In the genomic region with DNA sequence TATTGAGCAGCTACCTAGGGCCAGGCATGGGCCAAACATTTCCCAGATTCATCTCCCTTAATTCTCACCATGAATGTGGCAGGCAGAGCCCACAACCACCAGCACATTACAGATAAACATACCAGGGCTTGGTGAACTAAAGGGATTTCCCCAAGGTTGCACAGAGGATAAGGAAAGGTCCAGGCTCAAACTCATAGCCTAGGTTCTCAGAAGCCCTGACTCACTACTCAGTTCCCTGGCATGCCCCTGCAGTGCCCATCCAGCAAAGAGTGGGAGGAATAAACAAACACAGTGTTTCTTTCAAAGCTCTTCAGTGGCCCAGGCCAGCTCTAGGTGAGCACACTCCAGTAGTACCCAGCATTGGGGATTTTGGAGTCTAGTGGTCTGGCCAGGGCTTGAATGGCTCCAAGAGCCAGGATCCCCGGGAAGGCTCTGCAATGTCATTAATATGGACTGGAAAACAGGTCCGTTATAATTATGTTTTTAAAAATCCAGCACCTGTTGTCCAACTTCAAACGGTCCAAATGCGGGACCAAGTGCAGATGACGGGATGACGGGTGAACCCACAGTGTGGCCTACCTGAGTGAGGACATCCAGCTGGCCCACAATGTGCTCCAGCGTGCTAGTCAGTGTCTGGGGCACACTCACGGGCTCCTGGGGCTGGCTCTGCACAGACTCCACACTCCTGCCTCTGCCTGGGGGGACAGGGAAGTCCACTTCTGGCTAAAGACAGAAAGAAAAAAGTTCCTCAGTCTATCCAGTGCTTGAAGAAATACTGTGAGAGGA, we compare ENCODE assay signal across 31 cellular contexts. TPM values are rescaled to one million over a fixed set of nuclear protein-coding genes. Genes with fewer than 3 reads are reported as not detected.
DNase-seq lines count a peak whose midpoint lies in the region; ATAC-seq, FAIRE-seq and TF ChIP-seq lines count a peak whose summit lies in the region.
"Had no signal": no experiment of that assay in that cellular context is flagged by ENCODE, and none has a peak within 500 bp of the region (broad histone marks: within the 10 kb centered on the region; RNA-seq: fewer than 3 reads in every experiment).

No MANE protein-coding gene starts in this region.

- in situ Hi-C loops in HAP-1 (cut with MboI; ENCODE audit: low sequenced_read_pairs) = no loop called here

- H3K27me3 Mint-ChIP-seq in CD14-positive monocyte (ENCODE audit: low read depth in 3 of 3) = peaks cover 0 to 3% (median 0%) of the 10 kb centered on the region in 3 donors
- H3K27me3 Mint-ChIP-seq: activated B cell treated with CpG ODN at 0.5 μM for 24 hours; activated T-cell treated with anti-CD3 and anti-CD28 coated beads, Interleukin-2, amount 50 U/mL, for 24 hours had no signal

- peaks cover 41 to 82% of the 10 kb centered on the region in 2 donors for H3K36me3 Mint-ChIP-seq in CD14-positive monocyte

- H3K9me3 Mint-ChIP-seq in CD14-positive monocyte = peaks cover 0 to 3% (median 2%) of the 10 kb centered on the region in 7 donors
- H3K9me3 Mint-ChIP-seq: activated B cell treated with CpG ODN at 0.5 μM for 24 hours had no signal

- H3K36me3 ChIP-seq in bronchial epithelial cell (ENCODE audit: control insufficient read depth, insufficient read depth, low read length) (no peaks in the 10 kb centered on the region), lower lobe of right lung (no peaks in the 10 kb centered on the region), HAP-1 (replicated peaks) (peaks cover 35% of the 10 kb centered on the region)
- H3K36me3 ChIP-seq: ascending aorta, tibial artery had no signal

- peak overlapping the region in 1 of 7 donors; percentile 26 for H3K27ac Mint-ChIP-seq in CD14-positive monocyte
- H3K27ac Mint-ChIP-seq: activated B cell treated with CpG ODN at 0.5 μM for 24 hours; activated naive CD4-positive, alpha-beta T cell treated with anti-CD3 and anti-CD28 coated beads for 36 hours; activated T-cell treated with anti-CD3 and anti-CD28 coated beads, Interleukin-2, amount 50 U/mL, for 24 hours had no signal

- H3K4me1 Mint-ChIP-seq in CD14-positive monocyte = peaks cover 9% of the 10 kb centered on the region
- H3K4me1 Mint-ChIP-seq: activated B cell treated with CpG ODN at 0.5 μM for 24 hours had no signal

- DNase-seq in CD14-positive monocyte (ENCODE audit: low spot score) (peak; percentile 3), M059J (ENCODE audit: low read depth) (peak; percentile 42), bronchial epithelial cell (ENCODE audit: low read depth) (peak; percentile 89), lower lobe of right lung (peak; percentile 35), HAP-1 (ENCODE audit: low spot score in 2 of 2) (no peak), retina (no peak)
- DNase-seq in stimulated activated CD4-positive, alpha-beta T cell treated with anti-CD3 and anti-CD28 coated beads, Interleukin-4, amount 100 ng/mL, for 1 hour = no peak
- DNase-seq: activated B cell treated with CpG ODN at 0.5 μM for 24 hours; activated CD4-positive, alpha-beta T cell treated with anti-CD3 and anti-CD28 coated beads, Interleukin-2, amount 50 U/mL, for 48 hours; activated naive CD4-positive, alpha-beta T cell treated with anti-CD3 and anti-CD28 coated beads for 36 hours; activated T-cell treated with anti-CD3 and anti-CD28 coated beads, Interleukin-2, amount 50 U/mL, for 24 hours; effector CD4-positive, alpha-beta T cell; MV-4-11; NCI-H146; NCI-H2171; NCI-H524; NK-92 treated with Interleukin-12 subunit alpha and Interleukin-12 subunit beta, amount 100 ng/mL, for 24 hours; PC-9; SIG-M5; stimulated activated naive CD4-positive, alpha-beta T cell; SW 1271; T1000; tibial artery had no signal

- TF ChIP-seq CTCF in CD14-positive monocyte (IDR thresholded peaks at IDR 0.05) (no peak), bronchial epithelial cell (IDR thresholded peaks at IDR 0.05; ENCODE audit: insufficient read depth, low read length, severe bottlenecking) (no peak), lower lobe of right lung (IDR thresholded peaks at IDR 0.05) (no peak)

- H3K9me3 ChIP-seq in lower lobe of right lung (peaks cover 3% of the 10 kb centered on the region), HAP-1 (0 out of 2 replicates have a peak, but pooled peaks cover 2% of the 10 kb centered on the region)
- H3K9me3 ChIP-seq: neutrophil had no signal

- H3K27ac ChIP-seq in lower lobe of right lung = no peak overlapping the region
- H3K27ac ChIP-seq: ascending aorta, C4-2B, neutrophil, PC-9, tibial artery had no signal

- no peak overlapping the region for H3K4me3 ChIP-seq in bronchial epithelial cell (ENCODE audit: low read depth, low read length)
- no peak overlapping the region for H3K4me3 ChIP-seq in lower lobe of right lung
- H3K4me3 ChIP-seq in HAP-1 = no peak overlapping the region
- H3K4me3 ChIP-seq: ascending aorta, GM12878, PC-9, smooth muscle cell, tibial artery had no signal

- intact Hi-C loops in CD14-positive monocyte (cut with micrococcal nuclease) (no loop called here), lower lobe of right lung (cut with DNase I) (no loop called here)

- H3K4me1 ChIP-seq in lower lobe of right lung (peaks cover 14% of the 10 kb centered on the region), HAP-1 (no peaks in the 10 kb centered on the region)

- no peak for FAIRE-seq in bronchial epithelial cell (lab: Jason Lieb, UNC)
- FAIRE-seq: D721Med, frontal cortex, GM12878 had no signal

- ATAC-seq in lower lobe of right lung (peak; percentile 6 to 42), GM21529 (IDR thresholded peaks at IDR 0.05; ENCODE audit: unreplicated experiment) (no peak)
- ATAC-seq: GM12878 had no signal

- H3K4me3 Mint-ChIP-seq in CD14-positive monocyte = no peak overlapping the region
- H3K4me3 Mint-ChIP-seq: activated B cell treated with CpG ODN at 0.5 μM for 24 hours; activated naive CD4-positive, alpha-beta T cell treated with anti-CD3 and anti-CD28 coated beads for 36 hours; activated T-cell treated with anti-CD3 and anti-CD28 coated beads, Interleukin-2, amount 50 U/mL, for 24 hours had no signal

- H3K27me3 ChIP-seq in bronchial epithelial cell (ENCODE audit: control insufficient read depth, insufficient read depth, low read length) (no peaks in the 10 kb centered on the region), lower lobe of right lung (ENCODE audit: low read depth) (no peaks in the 10 kb centered on the region), HAP-1 (ENCODE audit: low read depth) (no peaks in the 10 kb centered on the region)
- H3K27me3 ChIP-seq: ascending aorta, neutrophil, tibial artery had no signal

RNA-seq across cellular contexts. Expression of gene DUSP7, which starts 39.8 kb away (rescaled TPM):
- 1 to 10 TPM; 2.8 to 3.9 TPM for polyA plus RNA-seq in CD14-positive monocyte
- 9.6 and 14.0 TPM in 2 replicates for total RNA-seq in M059J (2014; rRNA removed; shearing (Covaris generic))
- total RNA-seq in bronchial epithelial cell (38.2 and 42.4 TPM in 2 replicates), lower lobe of right lung (28.8 TPM)

RNA-seq across cellular contexts. Expression of gene POC1A, which starts 58.0 kb away (rescaled TPM):
- polyA plus RNA-seq in CD14-positive monocyte = 1 to 10 TPM; 1.2 to 2.0 TPM
- total RNA-seq in M059J (2014; rRNA removed; shearing (Covaris generic)) = 7.6 and 10.7 TPM in 2 replicates
- 1.8 and 3.3 TPM in 2 replicates for total RNA-seq in bronchial epithelial cell
- total RNA-seq in lower lobe of right lung = 2.7 TPM
- total RNA-seq: ascending aorta had no signal

Comparison
In these comparisons a context has a peak if more than half of its experiments do, and no peak if none do; other contexts are left out.
1. DNase-seq: peak in CD14-positive monocyte (single experiment), M059J (single experiment), bronchial epithelial cell (single experiment) and lower lobe of right lung (single experiment); none in HAP-1 (0 of 2), retina (single experiment) and stimulated activated CD4-positive, alpha-beta T cell treated with anti-CD3 and anti-CD28 coated beads, Interleukin-4, amount 100 ng/mL, for 1 hour (single experiment).